8 cellular contexts compared by ENCODE assay signal in the genomic region with DNA sequence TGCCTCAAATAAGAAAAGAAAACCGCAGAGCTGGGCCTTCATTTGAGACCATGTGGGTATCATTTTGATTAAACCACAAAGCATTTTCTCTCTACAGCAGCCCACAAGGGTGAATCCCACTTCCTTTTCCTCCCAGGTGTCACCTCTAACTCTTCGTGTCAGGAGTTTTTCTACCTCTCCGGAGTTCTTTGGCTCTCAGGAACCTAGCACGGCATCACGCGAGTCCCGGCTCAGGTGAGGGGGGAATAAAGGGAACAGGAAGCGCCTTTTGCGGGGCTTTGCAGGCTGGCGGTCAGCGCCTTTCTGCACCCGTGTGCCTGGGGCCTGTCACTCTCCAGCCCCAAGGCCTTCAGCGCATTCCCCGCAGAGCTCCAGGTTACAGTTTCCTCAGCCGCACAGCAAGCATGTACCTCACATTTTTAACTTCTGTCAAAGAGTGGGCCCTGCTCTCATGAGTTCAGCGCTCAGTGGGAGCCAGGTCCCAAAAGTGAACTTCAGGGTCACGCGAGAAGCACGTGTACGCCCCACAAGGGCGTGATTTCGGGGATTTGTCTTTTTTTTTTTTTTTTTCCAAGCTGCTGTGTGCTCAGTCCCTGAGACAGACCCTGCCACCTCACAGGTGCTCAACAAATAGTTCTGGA. TPM values are rescaled to one million over a fixed set of nuclear protein-coding genes. Genes with fewer than 3 reads are reported as not detected.
DNase-seq lines count a peak whose midpoint lies in the region; ATAC-seq and TF ChIP-seq lines count a peak whose summit lies in the region.

No MANE protein-coding gene starts in this region.

- peak overlapping the region; percentile 73 for H3K4me2 ChIP-seq in parathyroid adenoma (ENCODE audit: low read length)

- intact Hi-C loops in Right ventricle myocardium inferior (cut with DNase I), result no loop called here

- H3K9ac ChIP-seq in parathyroid adenoma, result peak overlapping the region; percentile 0

- H3K27ac ChIP-seq in parathyroid adenoma, result peak overlapping the region; percentile 71

- ATAC-seq in HG02970 (IDR thresholded peaks at IDR 0.05; ENCODE audit: low FRiP score, unreplicated experiment) (peak; percentile 10), Right ventricle myocardium inferior (peak; percentile 47), GM21390 (IDR thresholded peaks at IDR 0.05; ENCODE audit: unreplicated experiment) (no peak)

- peaks cover 5% of the 10 kb centered on the region for H3K4me1 ChIP-seq in parathyroid adenoma

- no peaks in the 10 kb centered on the region for H3K36me3 ChIP-seq in parathyroid adenoma (ENCODE audit: control insufficient read depth, insufficient read depth, low read length)

- peak overlapping the region; percentile 76 for H3K4me3 ChIP-seq in parathyroid adenoma (ENCODE audit: low read depth, low read length)

- peaks cover 3% of the 10 kb centered on the region for H3K79me2 ChIP-seq in parathyroid adenoma

- H3K27me3 ChIP-seq in parathyroid adenoma (ENCODE audit: control insufficient read depth, insufficient read depth, low read length), result no peaks in the 10 kb centered on the region

- H3K9me3 ChIP-seq in parathyroid adenoma (ENCODE audit: control insufficient read depth, low read length), result no peaks in the 10 kb centered on the region

- DNase-seq in NCI-H748 (lab: John Stamatoyannopoulos, UW; ENCODE audit: unreplicated experiment), result peak; percentile 55
- DNase-seq in NCI-H748 treated with DMSO at 0.1 percent for 48 hours (lab: John Stamatoyannopoulos, UW), result no peak
- peak; percentile 27 for DNase-seq in NOMO-1 treated with dmso at 0.1 percent for 144 hours (lab: John Stamatoyannopoulos, UW; ENCODE audit: unreplicated experiment)
- DNase-seq in activated T-helper 9 cell treated with anti-CD3 and anti-CD28 coated beads, Interleukin-2, amount 50 U/mL, for 16 hours (ENCODE audit: low read depth), result peak; percentile 28
- DNase-seq in Right ventricle myocardium inferior (ENCODE audit: missing footprints), result peak; percentile 68

- peak overlapping the region; percentile 97 for H2AFZ ChIP-seq in parathyroid adenoma

- TF ChIP-seq CTCF in parathyroid adenoma (IDR thresholded peaks at IDR 0.05), result peak; percentile 16

RNA-seq across cellular contexts. Expression of a gene that starts 0.7 kb away (rescaled TPM):
- total RNA-seq in Right ventricle myocardium inferior, result 17.1 TPM

RNA-seq across cellular contexts. Expression of a gene that starts 17.2 kb away (rescaled TPM):
- 0.62 TPM for total RNA-seq in Right ventricle myocardium inferior

RNA-seq across cellular contexts. Expression of a gene that starts 54.7 kb away (rescaled TPM):
- 88.9 TPM for total RNA-seq in Right ventricle myocardium inferior
